ENCODE assay signal across 31 cellular contexts in the genomic region with DNA sequence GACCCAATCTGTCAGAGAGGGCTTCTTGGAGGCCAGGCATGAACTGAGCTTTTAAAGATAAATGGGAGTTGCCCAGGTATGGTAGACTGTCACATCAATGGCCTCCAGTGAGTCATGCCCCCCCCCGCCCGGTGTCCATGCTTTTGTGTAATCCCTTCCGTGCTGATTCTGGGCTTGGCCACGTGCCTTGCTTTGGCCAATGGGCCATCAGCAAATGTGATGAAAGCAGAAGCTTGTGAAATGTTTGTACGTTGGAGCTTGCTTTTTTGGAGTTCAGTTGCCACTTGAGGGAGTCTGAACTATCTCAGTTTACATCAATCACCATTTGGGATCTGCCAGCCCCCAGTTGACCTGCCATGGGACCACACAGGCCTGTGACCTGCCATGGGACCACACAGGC. TPM values are rescaled to one million over a fixed set of nuclear protein-coding genes. Genes with fewer than 3 reads are reported as not detected.
DNase-seq lines count a peak whose midpoint lies in the region; ATAC-seq and TF ChIP-seq lines count a peak whose summit lies in the region.
"Had no signal": no experiment of that assay in that cellular context is flagged by ENCODE, and none has a peak within 500 bp of the region (broad histone marks: within the 10 kb centered on the region; RNA-seq: fewer than 3 reads in every experiment).

No MANE protein-coding gene starts in this region.

- no peak overlapping the region for H3K27ac ChIP-seq in RWPE1
- H3K27ac ChIP-seq: breast epithelium, foreskin keratinocyte, heart left ventricle, spleen had no signal

- ATAC-seq in esophagus mucosa = peak; percentile 87
- no peak for ATAC-seq in HG03280 (IDR thresholded peaks at IDR 0.05; ENCODE audit: unreplicated experiment)
- ATAC-seq: activated CD8-positive, alpha-beta T cell treated with anti-CD3 and anti-CD28 coated beads, Interleukin-2, amount 10 ng/mL, durations not matched to agents 7 days and 5 days; activated naive CD4-positive, alpha-beta T cell treated with anti-CD3 and anti-CD28 coated beads, Interleukin-2, amount 50 U/mL, for 72 hours; foreskin keratinocyte; heart left ventricle; right cardiac atrium; SK-N-SH treated with all-trans-retinoic acid at 6 μM for 48 hours; stimulated activated naive CD8-positive, alpha-beta T cell treated with anti-CD3 and anti-CD28 coated beads, Interleukin-15, amount 100 ng/mL, for 72 hours had no signal

- DNase-seq in AG10803 (ENCODE audit: low read depth) (peak; percentile 30), M059J (ENCODE audit: low read depth) (peak; percentile 36), RWPE1 (ENCODE audit: low spot score) (peak; percentile 83), NCI-H226 (no peak), HuH-7.5 (ENCODE audit: low spot score) (no peak)
- DNase-seq in stimulated activated CD4-positive, alpha-beta T cell treated with anti-CD3 and anti-CD28 coated beads, Interleukin-2, amount 100 ng/mL, for 24 hours = no peak
- DNase-seq: activated CD4-positive, alpha-beta T cell treated with anti-CD3 and anti-CD28 coated beads for 1 hour; activated CD8-positive, alpha-beta T cell treated with anti-CD3 and anti-CD28 coated beads, Interleukin-2, amount 10 ng/mL, durations not matched to agents 7 days and 5 days; AML-193; CD4-positive, CD25-positive, alpha-beta regulatory T cell; DMS79 treated with DMSO at 0.1 percent for 48 hours; GF-D8; heart left ventricle; MG63; naive B cell; NCI-H1436 treated with DMSO at 0.1 percent for 48 hours; NCI-H446 treated with DMSO at 0.1 percent for 48 hours; NCI-H774; right cardiac atrium; Right ventricle myocardium superior; spleen; stimulated activated naive CD8-positive, alpha-beta T cell treated with anti-CD3 and anti-CD28 coated beads, Interleukin-15, amount 100 ng/mL, for 72 hours; T-helper 17 cell had no signal

- CTCF ChIA-PET in RWPE1 (lab: Yijun Ruan, JAX) = interaction anchor here (0.6 kb wide), 1 partner anchor 302 kb away, joined by 3 read pairs; no protein-coding TSS in a partner anchor

- POLR2A ChIA-PET in RWPE1 (lab: Yijun Ruan, JAX; ENCODE audit: low non-redundant PET) = no interaction called here

- TF ChIP-seq CTCF in AG10803 (conservative IDR thresholded peaks at IDR 0.05; ENCODE audit: low read length) = no peak
- TF ChIP-seq CTCF in RWPE1 (conservative IDR thresholded peaks at IDR 0.05; ENCODE audit: low read depth) = no peak

- H3K4me3 ChIP-seq in AG10803 (ENCODE audit: low read length) = no peak overlapping the region
- H3K4me3 ChIP-seq: breast epithelium, HAP-1, heart left ventricle, MG63, spleen had no signal

RNA-seq across cellular contexts. Expression of gene THY1, which starts 4.3 kb away (rescaled TPM):
- 1,171 and 1,190 TPM in 2 replicates for total RNA-seq in M059J (2014; rRNA removed; shearing (Covaris generic))
- total RNA-seq in esophagus mucosa = 3.6 TPM
- total RNA-seq: activated CD8-positive, alpha-beta T cell treated with anti-CD3 and anti-CD28 coated beads, Interleukin-2, amount 10 ng/mL, durations not matched to agents 7 days and 5 days; activated naive CD4-positive, alpha-beta T cell treated with anti-CD3 and anti-CD28 coated beads, Interleukin-2, amount 50 U/mL, for 72 hours; CD4-positive, CD25-positive, alpha-beta regulatory T cell; OCI-LY7 had no signal

RNA-seq across cellular contexts. Expression of gene USP2, which starts 45.8 kb away (rescaled TPM):
- total RNA-seq in M059J (2014; rRNA removed; shearing (Covaris generic)) = 0.67 and 0.81 TPM in 2 replicates
- total RNA-seq in esophagus mucosa = 2.8 TPM

Comparison
In these comparisons a context has a peak if more than half of its experiments do, and no peak if none do; other contexts are left out.
1. DNase-seq: peak in AG10803 (single experiment), M059J (single experiment) and RWPE1 (single experiment); none in stimulated activated CD4-positive, alpha-beta T cell treated with anti-CD3 and anti-CD28 coated beads, Interleukin-2, amount 100 ng/mL, for 24 hours (0 of 2), NCI-H226 (single experiment) and HuH-7.5 (single experiment).
2. RNA of gene THY1, which starts 4.3 kb away (total RNA-seq): 1,171 to 1,190 TPM in M059J; 3.6 TPM in esophagus mucosa (single experiment); every median in the first group is over 100 times any median in the second.